Comparison of ENCODE assay signal across 10 cellular contexts in genomic region chr1:31683997-31684396, GRCh38. TPM values are rescaled to one million over a fixed set of nuclear protein-coding genes. Genes with fewer than 3 reads are reported as not detected.
DNase-seq lines count a peak whose midpoint lies in the region; ATAC-seq and TF ChIP-seq lines count a peak whose summit lies in the region.
"Had no signal": no experiment of that assay in that cellular context is flagged by ENCODE, and none has a peak within 500 bp of the region (broad histone marks: within the 10 kb centered on the region; RNA-seq: fewer than 3 reads in every experiment).

No MANE protein-coding gene starts in this region.

- DNase-seq in GM12864 (ENCODE audit: low read depth) (no peak), MM.1S (peak; percentile 16), endothelial cell (ENCODE audit: low spot score) (peak; percentile 55), osteocyte (ENCODE audit: extremely low spot score, unreplicated experiment) (no peak), COLO829 (ENCODE audit: low spot score) (no peak), dedifferentiated amniotic fluid mesenchymal stem cell (ENCODE audit: extremely low spot score) (no peak), SW 1271 (lab: John Stamatoyannopoulos, UW) (no peak)
- DNase-seq: NCI-H510A had no signal

- no peaks in the 10 kb centered on the region for H3K79me2 ChIP-seq in MM.1S (ENCODE audit: low read length)

- H3K4me1 Mint-ChIP-seq in endothelial cell (ENCODE audit: unreplicated experiment) (no peaks in the 10 kb centered on the region), osteocyte (ENCODE audit: unreplicated experiment) (peaks cover 8% of the 10 kb centered on the region)

- H3K9me3 ChIP-seq in MM.1S (replicated peaks; ENCODE audit: insufficient read depth, low read length) = no peaks in the 10 kb centered on the region

- H3K27ac Mint-ChIP-seq in endothelial cell (ENCODE audit: unreplicated experiment) (no peak overlapping the region), osteocyte (ENCODE audit: unreplicated experiment) (no peak overlapping the region)

- H3K27me3 ChIP-seq in MM.1S (replicated peaks; ENCODE audit: insufficient read depth, low read length) = peaks cover 97% of the 10 kb centered on the region

- TF ChIP-seq CTCF in GM12864 (IDR thresholded peaks at IDR 0.05; ENCODE audit: low read depth, low read length, missing control alignments) = peak; percentile 59
- peak; percentile 55 for TF ChIP-seq CTCF in MM.1S (IDR thresholded peaks at IDR 0.05; ENCODE audit: low read length)
- peak; percentile 61 for TF ChIP-seq CTCF in endothelial cell (IDR thresholded peaks at IDR 0.05; ENCODE audit: unreplicated experiment)
- peak; percentile 38 for TF ChIP-seq CTCF in osteocyte (IDR thresholded peaks at IDR 0.05)

- no peaks in the 10 kb centered on the region for H3K9me2 ChIP-seq in MM.1S (replicated peaks; ENCODE audit: insufficient read depth, low read length)

- no peaks in the 10 kb centered on the region for H3F3A ChIP-seq in MM.1S (ENCODE audit: insufficient read depth, low read length)

- no peak overlapping the region for H2AFZ ChIP-seq in MM.1S (ENCODE audit: low read length)

- H3K4me1 ChIP-seq in MM.1S (ENCODE audit: low read length) = no peaks in the 10 kb centered on the region

- H3K4me2 ChIP-seq in MM.1S (ENCODE audit: low read depth, low read length) = no peak overlapping the region

- no peaks in the 10 kb centered on the region for H4K20me1 ChIP-seq in MM.1S (ENCODE audit: insufficient read depth, low read length)

- no peak overlapping the region for H3K4me3 Mint-ChIP-seq in endothelial cell (ENCODE audit: unreplicated experiment)
- no peak overlapping the region for H3K4me3 Mint-ChIP-seq in osteocyte (ENCODE audit: unreplicated experiment)

- no peak for ATAC-seq in HG03442 (IDR thresholded peaks at IDR 0.05; ENCODE audit: unreplicated experiment)

- no peak overlapping the region for H3K9ac ChIP-seq in MM.1S (ENCODE audit: low read length)

- no peak overlapping the region for H3K4me3 ChIP-seq in GM12864 (ENCODE audit: low read depth, low read length)
- no peak overlapping the region for H3K4me3 ChIP-seq in MM.1S (ENCODE audit: low read length)

- H3K9me3 Mint-ChIP-seq in endothelial cell (ENCODE audit: unreplicated experiment) (no peaks in the 10 kb centered on the region), osteocyte (ENCODE audit: unreplicated experiment) (no peaks in the 10 kb centered on the region)

- H3K27ac ChIP-seq in MM.1S (ENCODE audit: low read length) = no peak overlapping the region
- H3K27ac ChIP-seq: epithelial cell of prostate had no signal

- H3K36me3 Mint-ChIP-seq in endothelial cell (ENCODE audit: low read depth, unreplicated experiment) (no peaks in the 10 kb centered on the region), osteocyte (ENCODE audit: unreplicated experiment) (peaks cover 10% of the 10 kb centered on the region)

- no peaks in the 10 kb centered on the region for H3K36me3 ChIP-seq in MM.1S (replicated peaks; ENCODE audit: insufficient read depth, low read length)

- peaks cover 7% of the 10 kb centered on the region for H3K27me3 Mint-ChIP-seq in endothelial cell (ENCODE audit: unreplicated experiment)
- H3K27me3 Mint-ChIP-seq in osteocyte (ENCODE audit: unreplicated experiment) = no peaks in the 10 kb centered on the region

RNA-seq across cellular contexts. Expression of gene COL16A1, which starts 19.8 kb away (rescaled TPM):
- total RNA-seq in endothelial cell (ENCODE audit: unreplicated experiment) (5.3 TPM), osteocyte (89.2 and 90.7 TPM in 2 replicates)

RNA-seq across cellular contexts. Expression of gene PEF1, which starts 39.3 kb away (rescaled TPM):
- total RNA-seq in endothelial cell (ENCODE audit: unreplicated experiment) (70.9 TPM), osteocyte (53.4 and 57.0 TPM in 2 replicates)

Comparison
In these comparisons a context has a peak if more than half of its experiments do, and no peak if none do; other contexts are left out.
1. DNase-seq: peak in MM.1S (single experiment) and endothelial cell (single experiment); none in GM12864 (single experiment), osteocyte (single experiment), COLO829 (single experiment), dedifferentiated amniotic fluid mesenchymal stem cell (single experiment) and SW 1271 (0 of 2).
2. RNA of gene COL16A1, which starts 19.8 kb away (total RNA-seq): 89.2 to 90.7 TPM in osteocyte; 5.3 TPM in endothelial cell (single experiment); every median in the first group is over 10 times any median in the second.
3. Peak in every context shown above with its lines, with median percentiles within 50 percentile points of each other: CTCF ChIP-seq.